14 cellular contexts compared by ENCODE assay signal in the genomic region with DNA sequence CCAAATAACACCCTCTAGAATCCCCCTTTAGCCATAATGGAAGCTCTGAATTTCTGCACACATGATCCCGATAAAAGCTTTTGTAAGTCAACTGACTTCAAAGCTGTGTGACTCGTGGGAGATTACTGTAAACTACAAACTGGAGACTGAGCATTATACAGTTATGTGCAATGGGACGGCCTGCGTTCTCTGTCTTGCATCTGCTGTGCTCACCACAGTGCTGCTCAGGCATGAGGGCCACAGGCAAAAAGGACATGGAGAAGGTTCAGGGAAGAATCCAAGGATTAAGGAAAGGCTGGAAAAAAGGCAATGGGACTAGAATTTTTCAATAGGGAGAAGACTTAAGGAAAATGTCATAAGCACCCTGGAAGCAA.
"Had no signal": no experiment of that assay in that cellular context is flagged by ENCODE, and none has a peak within 500 bp of the region (broad histone marks: within the 10 kb centered on the region; RNA-seq: fewer than 3 reads in every experiment).

No MANE protein-coding gene starts in this region.

- H3K9ac ChIP-seq: neural progenitor cell had no signal

- H3K27me3 ChIP-seq: body of pancreas, foreskin keratinocyte, neural progenitor cell, pancreas, right lobe of liver, thyroid gland had no signal

- H3K4me1 ChIP-seq: foreskin keratinocyte had no signal

- DNase-seq: activated CD4-positive, alpha-beta T cell treated with anti-CD3 and anti-CD28 coated beads, Interleukin-2, amount 50 U/mL, for 4 hours; activated T-cell treated with anti-CD3 and anti-CD28 coated beads for 4 hours; amygdala; body of pancreas; foreskin keratinocyte; hypothalamus; pancreas; right lobe of liver; stimulated activated CD4-positive, alpha-beta T cell treated with anti-CD3 and anti-CD28 coated beads, Interleukin-4, amount 100 ng/mL, for 4 hours; stimulated activated naive CD4-positive, alpha-beta T cell; thyroid gland had no signal

- H3K4me3 ChIP-seq: body of pancreas, neural progenitor cell, pancreas, right lobe of liver, thyroid gland had no signal

- H2AFZ ChIP-seq: neural progenitor cell had no signal

- H3K36me3 ChIP-seq: neural progenitor cell, pancreas, right lobe of liver, thyroid gland had no signal

- H3K9me3 ChIP-seq: body of pancreas, pancreas, right lobe of liver, thyroid gland had no signal

- H3K27ac Mint-ChIP-seq: activated naive CD8-positive, alpha-beta T cell; activated T-helper 1 cell treated with anti-CD3 and anti-CD28 coated beads, Interleukin-12 subunit alpha, Interleukin-12 subunit beta, Interleukin-2, Interleukin-4 antibody, amounts not matched to agents 30 ng/mL and 10 ng/mL and 1 ng/mL, durations not matched to agents 14 hours and 24 hours and 36 hours; neural progenitor cell had no signal

- H3K27ac ChIP-seq: body of pancreas, foreskin keratinocyte, neural progenitor cell, pancreas, thyroid gland had no signal

- H3K9me3 Mint-ChIP-seq: activated T-helper 1 cell treated with anti-CD3 and anti-CD28 coated beads, Interleukin-12 subunit alpha, Interleukin-12 subunit beta, Interleukin-2, Interleukin-4 antibody, amounts not matched to agents 30 ng/mL and 10 ng/mL and 1 ng/mL, durations not matched to agents 14 hours and 24 hours and 36 hours; neural progenitor cell had no signal

- H3K4me3 Mint-ChIP-seq: activated naive CD8-positive, alpha-beta T cell; activated T-helper 1 cell treated with anti-CD3 and anti-CD28 coated beads, Interleukin-12 subunit alpha, Interleukin-12 subunit beta, Interleukin-2, Interleukin-4 antibody, amounts not matched to agents 30 ng/mL and 10 ng/mL and 1 ng/mL, durations not matched to agents 14 hours and 24 hours and 36 hours; neural progenitor cell had no signal

- H3K4me2 ChIP-seq: neural progenitor cell had no signal

- H3K27me3 Mint-ChIP-seq: activated naive CD8-positive, alpha-beta T cell had no signal
